Comparison of ENCODE assay signal across 8 cellular contexts in the genomic region with DNA sequence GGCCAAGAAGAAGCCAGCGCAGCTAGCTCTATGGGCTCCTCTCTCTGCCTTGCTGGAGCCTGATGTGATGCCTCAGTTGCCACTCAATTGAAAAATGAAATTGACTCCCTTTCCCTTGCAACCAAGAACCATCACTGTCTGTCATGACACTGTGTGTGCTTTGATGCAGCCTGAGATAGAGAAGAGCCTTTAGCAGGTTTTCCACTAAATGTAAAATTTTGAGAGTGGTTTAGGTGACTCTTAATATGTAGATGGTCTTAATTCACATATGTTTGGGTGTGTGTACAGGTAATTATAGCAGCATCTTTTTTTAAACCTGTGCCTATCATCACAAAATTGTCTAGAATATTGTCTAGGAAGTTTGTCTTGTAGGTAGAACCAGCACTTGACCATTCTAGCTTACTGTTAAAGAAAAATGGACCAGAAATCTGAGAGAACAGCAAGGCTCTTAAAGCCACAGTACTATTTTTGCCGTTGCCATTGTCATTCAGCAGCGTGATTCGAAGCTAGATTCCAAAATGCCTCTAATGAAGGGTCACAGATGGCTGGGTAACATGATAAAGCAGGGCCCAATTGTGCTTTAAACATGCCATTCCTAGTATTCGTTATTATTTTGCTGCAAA. TPM values are rescaled to one million over a fixed set of nuclear protein-coding genes. Genes with fewer than 3 reads are reported as not detected.
DNase-seq lines count a peak whose midpoint lies in the region; TF ChIP-seq lines count a peak whose summit lies in the region.

No MANE protein-coding gene starts in this region.

- intact Hi-C loops in activated CD4-positive, alpha-beta memory T cell treated with anti-CD3 and anti-CD28 coated beads for 36 hours (cut with micrococcal nuclease): loop anchor here (5.0 kb wide), 1 partner anchor 239 kb away; a partner anchor contains a TSS

- peak overlapping the region; percentile 69 for H3K4me3 Mint-ChIP-seq in activated naive CD4-positive, alpha-beta T cell treated with anti-CD3 and anti-CD28 coated beads, Interleukin-2, amount 50 U/mL, for 24 hours
- H3K4me3 Mint-ChIP-seq in activated CD4-positive, alpha-beta memory T cell treated with anti-CD3 and anti-CD28 coated beads for 36 hours: peak overlapping the region; percentile 72

- H2AFZ ChIP-seq in Karpas-422 (ENCODE audit: low read length): no peak overlapping the region

- CTCF ChIA-PET in activated CD4-positive, alpha-beta memory T cell treated with anti-CD3 and anti-CD28 coated beads for 36 hours (lab: Charles Lee): no interaction called here

- H3K9me3 ChIP-seq in Karpas-422 (ENCODE audit: low read length): no peaks in the 10 kb centered on the region

- no peaks in the 10 kb centered on the region for H3K9me2 ChIP-seq in Karpas-422 (replicated peaks; ENCODE audit: insufficient read depth, low read length)

- no peaks in the 10 kb centered on the region for H4K20me1 ChIP-seq in Karpas-422 (ENCODE audit: insufficient read depth, low read depth, low read length)

- no peaks in the 10 kb centered on the region for H3K9me3 Mint-ChIP-seq in activated naive CD4-positive, alpha-beta T cell treated with anti-CD3 and anti-CD28 coated beads, Interleukin-2, amount 50 U/mL, for 24 hours
- H3K9me3 Mint-ChIP-seq in activated CD4-positive, alpha-beta memory T cell treated with anti-CD3 and anti-CD28 coated beads for 36 hours: no peaks in the 10 kb centered on the region

- no peaks in the 10 kb centered on the region for H3K36me3 ChIP-seq in Karpas-422 (ENCODE audit: insufficient read depth, low read length)

- no peaks in the 10 kb centered on the region for H3K4me1 ChIP-seq in Karpas-422 (ENCODE audit: low read length)

- H3K27ac Mint-ChIP-seq in activated naive CD4-positive, alpha-beta T cell treated with anti-CD3 and anti-CD28 coated beads, Interleukin-2, amount 50 U/mL, for 24 hours: no peak overlapping the region
- no peak overlapping the region for H3K27ac Mint-ChIP-seq in activated CD4-positive, alpha-beta memory T cell treated with anti-CD3 and anti-CD28 coated beads for 36 hours

- no peak for DNase-seq in activated naive CD4-positive, alpha-beta T cell treated with Interleukin-2 at 50 U/mL for 16 hours
- no peak for DNase-seq in activated CD4-positive, alpha-beta memory T cell treated with anti-CD3 and anti-CD28 coated beads for 36 hours
- no peak for DNase-seq in Karpas-422
- DNase-seq in GM10266 (ENCODE audit: extremely low spot score): no peak
- no peak for DNase-seq in NCI-H1048 (lab: John Stamatoyannopoulos, UW)

- H3K9ac ChIP-seq in Karpas-422 (ENCODE audit: low read length): no peak overlapping the region

- no peaks in the 10 kb centered on the region for H3K27me3 ChIP-seq in layer of hippocampus (ENCODE audit: control insufficient read depth, insufficient read depth, low read length)
- H3K27me3 ChIP-seq in Karpas-422 (ENCODE audit: low read length): no peaks in the 10 kb centered on the region

- H3K27ac ChIP-seq in layer of hippocampus (ENCODE audit: low read depth, low read length) (peak overlapping the region; percentile 77), temporal lobe (ENCODE audit: low read depth, low read length) (peak overlapping the region; percentile 86), Karpas-422 (ENCODE audit: low read length) (no peak overlapping the region)

- H3K36me3 Mint-ChIP-seq in activated naive CD4-positive, alpha-beta T cell treated with anti-CD3 and anti-CD28 coated beads, Interleukin-2, amount 50 U/mL, for 24 hours: no peaks in the 10 kb centered on the region
- H3K36me3 Mint-ChIP-seq in activated CD4-positive, alpha-beta memory T cell treated with anti-CD3 and anti-CD28 coated beads for 36 hours: no peaks in the 10 kb centered on the region

- no peak for TF ChIP-seq CTCF in GM10266 (IDR thresholded peaks at IDR 0.05; ENCODE audit: control insufficient read depth, insufficient read depth, low read depth, missing control alignments)

- no peak overlapping the region for H3K4me2 ChIP-seq in Karpas-422 (ENCODE audit: low read depth, low read length, poor library complexity, severe bottlenecking)

- no peaks in the 10 kb centered on the region for H3K79me2 ChIP-seq in Karpas-422 (ENCODE audit: low read length)

- peaks cover 55% of the 10 kb centered on the region for H3K27me3 Mint-ChIP-seq in activated naive CD4-positive, alpha-beta T cell treated with anti-CD3 and anti-CD28 coated beads, Interleukin-2, amount 50 U/mL, for 24 hours
- peaks cover 48% of the 10 kb centered on the region for H3K27me3 Mint-ChIP-seq in activated CD4-positive, alpha-beta memory T cell treated with anti-CD3 and anti-CD28 coated beads for 36 hours

- POLR2A ChIA-PET in activated CD4-positive, alpha-beta memory T cell treated with anti-CD3 and anti-CD28 coated beads for 36 hours (lab: Charles Lee): no interaction called here

- peaks cover 5% of the 10 kb centered on the region for H3K4me1 Mint-ChIP-seq in activated naive CD4-positive, alpha-beta T cell treated with anti-CD3 and anti-CD28 coated beads, Interleukin-2, amount 50 U/mL, for 24 hours
- peaks cover 14% of the 10 kb centered on the region for H3K4me1 Mint-ChIP-seq in activated CD4-positive, alpha-beta memory T cell treated with anti-CD3 and anti-CD28 coated beads for 36 hours (ENCODE audit: low read depth)

- H3K4me3 ChIP-seq in Karpas-422 (ENCODE audit: low read length): no peak overlapping the region

RNA-seq across cellular contexts. Expression of a gene that starts 1.3 kb away (rescaled TPM):
- total RNA-seq in activated CD4-positive, alpha-beta memory T cell treated with anti-CD3 and anti-CD28 coated beads for 36 hours: under 1 TPM; 0.71 to 0.85 TPM
- total RNA-seq in temporal lobe: 45.2 TPM
- total RNA-seq in Karpas-422 (2014; rRNA removed; shearing (Covaris generic); ENCODE audit: low replicate concordance): 0.04 TPM in 1 of 2 replicates, not detected in the other

RNA-seq across cellular contexts. Expression of a gene that starts 55.2 kb away (rescaled TPM):
- not detected for total RNA-seq in activated CD4-positive, alpha-beta memory T cell treated with anti-CD3 and anti-CD28 coated beads for 36 hours
- total RNA-seq in temporal lobe: not detected
- total RNA-seq in Karpas-422 (2014; rRNA removed; shearing (Covaris generic); ENCODE audit: low replicate concordance): not detected in 2 replicates

RNA-seq across cellular contexts. Expression of a gene that starts 55.8 kb away (rescaled TPM):
- total RNA-seq in activated CD4-positive, alpha-beta memory T cell treated with anti-CD3 and anti-CD28 coated beads for 36 hours: 1 to 10 TPM; 8.7 to 8.8 TPM
- 1.7 TPM for total RNA-seq in temporal lobe
- not detected in 2 replicates for total RNA-seq in Karpas-422 (2014; rRNA removed; shearing (Covaris generic); ENCODE audit: low replicate concordance)

Comparison
In these comparisons a context has a peak if more than half of its experiments do, and no peak if none do; other contexts are left out.
1. RNA of a gene that starts 1.3 kb away (total RNA-seq): 45.2 TPM in temporal lobe (single experiment); 0.71 to 0.85 TPM in activated CD4-positive, alpha-beta memory T cell treated with anti-CD3 and anti-CD28 coated beads for 36 hours and 0.04 TPM in Karpas-422; every median in the first group is over 10 times any median in the second.